Comparison of ENCODE assay signal across 1 cellular context in genomic region chr18:35507623-35508022, GRCh38.
A peak's percentile ranks its signal among the peaks of the same experiment; 100 is the strongest.
TF ChIP-seq lines count a peak whose summit lies in the region.

No MANE protein-coding gene starts in this region.

TF ChIP-seq in HepG2, 621 proteins besides CTCF, POLR2A, EP300 and RAD21 (continued from another document and continues in another):
- TF ChIP-seq ZNF639 (CRISPR knock-in tag; conservative IDR thresholded peaks at IDR 0.05) (no peak), SALL1 (CRISPR knock-in tag; IDR thresholded peaks at IDR 0.05) (no peak), MYC (CRISPR knock-in tag; IDR thresholded peaks at IDR 0.05; ENCODE audit: borderline replicate concordance) (no peak), ZHX2 (IDR thresholded peaks at IDR 0.05; ENCODE audit: low read depth) (no peak), ZHX2 (CRISPR knock-in tag; IDR thresholded peaks at IDR 0.05; ENCODE audit: borderline replicate concordance) (no peak), ZNF3 (CRISPR knock-in tag; IDR thresholded peaks at IDR 0.05) (no peak), ZGPAT (CRISPR knock-in tag; IDR thresholded peaks at IDR 0.05) (no peak), ARID5B (CRISPR knock-in tag; IDR thresholded peaks at IDR 0.05) (no peak), DMTF1 (CRISPR knock-in tag; IDR thresholded peaks at IDR 0.05) (no peak), HNRNPUL1 (IDR thresholded peaks at IDR 0.05; ENCODE audit: low read depth, low read length) (no peak), HDAC1 (CRISPR knock-in tag; IDR thresholded peaks at IDR 0.05) (no peak), ZKSCAN5 (CRISPR knock-in tag; IDR thresholded peaks at IDR 0.05) (no peak), NPAS2 (CRISPR knock-in tag; IDR thresholded peaks at IDR 0.05; ENCODE audit: borderline replicate concordance) (no peak), TBL1XR1 (IDR thresholded peaks at IDR 0.05; ENCODE audit: borderline replicate concordance, low read length, partially characterized antibody) (no peak), AKNA (CRISPR knock-in tag; IDR thresholded peaks at IDR 0.05; ENCODE audit: borderline replicate concordance) (no peak), GATAD2A (CRISPR knock-in tag; IDR thresholded peaks at IDR 0.05) (peak; percentile 13; the same call in 1 of the 2 replicates), ZNF142 (CRISPR knock-in tag; IDR thresholded peaks at IDR 0.05) (no peak), ZNF441 (CRISPR knock-in tag; IDR thresholded peaks at IDR 0.05; ENCODE audit: borderline replicate concordance) (no peak), FOSL2 (CRISPR knock-in tag; IDR thresholded peaks at IDR 0.05) (no peak), ZSCAN9 (CRISPR knock-in tag; IDR thresholded peaks at IDR 0.05; ENCODE audit: borderline replicate concordance) (no peak), TAF15 (IDR thresholded peaks at IDR 0.05; ENCODE audit: low read depth, low read length, poor library complexity, severe bottlenecking) (no peak), ZBTB2 (CRISPR knock-in tag; IDR thresholded peaks at IDR 0.05; ENCODE audit: low read depth) (no peak)
